In the genomic region with DNA sequence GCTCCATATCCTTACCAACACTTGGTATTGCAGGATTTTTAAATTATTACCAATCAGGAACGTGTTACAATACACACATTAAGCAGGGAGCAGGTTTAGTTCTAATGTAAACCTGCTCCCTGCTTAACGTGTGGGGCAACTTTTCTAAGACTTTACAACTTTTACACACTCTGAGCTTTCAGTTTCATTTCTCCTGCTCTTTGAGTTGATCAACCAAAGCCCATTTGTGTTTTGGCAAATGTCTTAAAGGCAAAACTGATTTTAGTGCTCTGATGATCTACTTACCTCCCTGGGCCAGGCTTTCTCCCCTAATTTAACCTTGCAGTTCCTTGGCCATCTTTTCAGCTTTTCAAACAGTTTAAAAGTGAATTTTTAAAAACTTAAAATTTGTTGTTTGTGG, we compare ENCODE assay signal across 11 cellular contexts.
DNase-seq lines count a peak whose midpoint lies in the region; ATAC-seq, FAIRE-seq and TF ChIP-seq lines count a peak whose summit lies in the region.
"Had no signal": no experiment of that assay in that cellular context is flagged by ENCODE, and none has a peak within 500 bp of the region (broad histone marks: within the 10 kb centered on the region; RNA-seq: fewer than 3 reads in every experiment).

No MANE protein-coding gene starts in this region.

- SMC1A ChIA-PET in GM12878 (lab: Charles Lee; ENCODE audit: uncharacterized antibody, unreplicated experiment), result interaction anchor here (0.7 to 2.0 kb wide), 7 partner anchors 9 to 241 kb away, joined by 3 to 10 read pairs (median 4); no protein-coding TSS in a partner anchor

- POLR2A ChIA-PET in GM12878 (lab: Charles Lee) (interaction anchor here (0.6 to 1.5 kb wide), 3 partner anchors 24 to 60 kb away, joined by 3 to 15 read pairs (median 4); no protein-coding TSS in a partner anchor), HEK293T (lab: Yijun Ruan, JAX) (no interaction called here)

- no peak for TF ChIP-seq RAD21 in GM12878 (IDR thresholded peaks at IDR 0.05; ENCODE audit: insufficient read depth, low read depth, low read length)

- peaks cover 0 to 2% of the 10 kb centered on the region in 2 experiments; a peak in 3 of 4 replicates for H3K36me3 ChIP-seq in GM12878 (ENCODE audit: control insufficient read depth in 2 of 2, insufficient read depth in 2 of 2, low read length in 1 of 2)

- H3K4me2 ChIP-seq in GM12878 (ENCODE audit: control insufficient read depth, insufficient read depth), result peak overlapping the region; percentile 45

- no peaks in the 10 kb centered on the region for H4K20me1 ChIP-seq in GM12878 (ENCODE audit: control insufficient read depth, insufficient read depth)

- ATAC-seq in GM18498 (IDR thresholded peaks at IDR 0.05; ENCODE audit: unreplicated experiment) (peak; percentile 83), HG03108 (IDR thresholded peaks at IDR 0.05; ENCODE audit: unreplicated experiment) (peak; percentile 83), GM12878 (peak; percentile 91)
- ATAC-seq: naive thymus-derived CD4-positive, alpha-beta T cell had no signal

- WGBS in GM12878 (ENCODE audit: insufficient coverage, insufficient replicate concordance, low lambda C conversion rate, missing lambda C conversion rate), result 11% methylated on average over 2 of the region's 2 CpGs

- peaks cover 6% of the 10 kb centered on the region; the same call in 1 of the 2 replicates for H3K4me1 ChIP-seq in GM12878 (ENCODE audit: control insufficient read depth, insufficient read depth, low read length)

- DNase-seq in GM20000 (ENCODE audit: low spot score), result peak; percentile 42
- DNase-seq in GM12878 (ENCODE audit: low read depth, low spot score), result peak; percentile 46
- DNase-seq in D341Med (ENCODE audit: low spot score), result no peak
- no peak for DNase-seq in HEK293T (ENCODE audit: extremely low spot score)
- DNase-seq in HCEC 1CT, result no peak
- no peak for DNase-seq in occipital lobe (lab: John Stamatoyannopoulos, UW)
- DNase-seq: caudate nucleus, NCI-H1930 had no signal

- no peaks in the 10 kb centered on the region for H3K9me3 ChIP-seq in GM12878 (replicated peaks; ENCODE audit: control insufficient read depth, insufficient read depth, low read length)

- H2AFZ ChIP-seq in GM12878 (ENCODE audit: control insufficient read depth, low read depth, low read length), result peak overlapping the region; percentile 6

- H3K27me3 ChIP-seq in GM12878 (replicated peaks in 1 of 2; ENCODE audit: control insufficient read depth in 2 of 2, insufficient read depth in 2 of 2, low read length in 1 of 2), result no peaks in the 10 kb centered on the region

- peak; percentile 68 for FAIRE-seq in GM12878 (lab: Jason Lieb, UNC)

- in situ Hi-C loops in GM12878 (cut with MboI), result no loop called here

- no peaks in the 10 kb centered on the region; the same call in none of the 2 replicates for H3K79me2 ChIP-seq in GM12878 (ENCODE audit: control insufficient read depth, insufficient read depth, low read length)

- BruUV-seq in GM12878 (replicated peaks; lab: Mats Ljungman, UMichigan), result no TSS peak

- peak overlapping the region; percentile 10; the same call in 1 of the 2 replicates for H3K9ac ChIP-seq in GM12878 (ENCODE audit: control insufficient read depth, insufficient read depth, low read length)

- CTCF ChIA-PET in GM12878 (lab: Yijun Ruan, JAX) (interaction anchor here (0.8 to 2.3 kb wide), 6 partner anchors 14 to 65 kb away, joined by 3 to 6 read pairs (median 3); no protein-coding TSS in a partner anchor), HEK293T (lab: Yijun Ruan, JAX) (no interaction called here)

- H3K27ac ChIP-seq in GM12878 (ENCODE audit: control insufficient read depth, insufficient read depth), result peak overlapping the region; percentile 74

- TF ChIP-seq CTCF in GM20000 (IDR thresholded peaks at IDR 0.05; ENCODE audit: extremely low read depth, missing control alignments), result no peak
- no peak for TF ChIP-seq CTCF in GM12878 (IDR thresholded peaks at IDR 0.05 in 2 of 3, conservative IDR thresholded peaks at IDR 0.05 in 1 of 3; ENCODE audit: control insufficient read depth in 2 of 3, extremely low read depth in 1 of 3, insufficient read depth in 1 of 3, low read depth in 3 of 3, low read length in 3 of 3)

- TF ChIP-seq EP300 in GM12878 (IDR thresholded peaks at IDR 0.05; ENCODE audit: borderline replicate concordance in 1 of 2, control insufficient read depth in 1 of 2, low read depth in 2 of 2, low read length in 2 of 2), result no peak

- no peak for TF ChIP-seq POLR2A in GM12878 (IDR thresholded peaks at IDR 0.05; ENCODE audit: low read depth, low read length)

- RAD21 ChIA-PET in GM12878 (lab: Charles Lee; ENCODE audit: unreplicated experiment), result interaction anchor here (0.8 to 1.3 kb wide), 3 partner anchors 26 to 66 kb away, joined by 3 to 4 read pairs (median 4); no protein-coding TSS in a partner anchor

- peak overlapping the region; percentile 56; the same call in 1 of the 2 replicates for H3K4me3 ChIP-seq in GM12878

- intact Hi-C loops in GM12878 (cut with micrococcal nuclease; ENCODE audit: unreplicated experiment), result loop anchor here (5.0 kb wide), 1 partner anchor 68 kb away; the partner anchor contains the start of gene ZBTB44

TF ChIP-seq in GM12878, 131 proteins besides CTCF, POLR2A, EP300 and RAD21 (continues in another document):
- TF ChIP-seq RBBP5 (conservative IDR thresholded peaks at IDR 0.05) (0 out of 2 replicates have a peak, but pooled peaks have one; percentile 49), DPF2 (IDR thresholded peaks at IDR 0.05) (no peak), MYC (IDR thresholded peaks at IDR 0.05; ENCODE audit: insufficient read depth, insufficient read length, insufficient replicate concordance, low read length, severe bottlenecking) (no peak), TAF1 (IDR thresholded peaks at IDR 0.05; ENCODE audit: borderline replicate concordance, low read depth, low read length) (no peak), ZNF24 (IDR thresholded peaks at IDR 0.05) (peak; percentile 63; the same call in 1 of the 2 replicates), LARP7 (IDR thresholded peaks at IDR 0.05) (no peak), POLR2AphosphoS5 (IDR thresholded peaks at IDR 0.05; ENCODE audit: low read length) (no peak)
- TF ChIP-seq, protein P1, sequence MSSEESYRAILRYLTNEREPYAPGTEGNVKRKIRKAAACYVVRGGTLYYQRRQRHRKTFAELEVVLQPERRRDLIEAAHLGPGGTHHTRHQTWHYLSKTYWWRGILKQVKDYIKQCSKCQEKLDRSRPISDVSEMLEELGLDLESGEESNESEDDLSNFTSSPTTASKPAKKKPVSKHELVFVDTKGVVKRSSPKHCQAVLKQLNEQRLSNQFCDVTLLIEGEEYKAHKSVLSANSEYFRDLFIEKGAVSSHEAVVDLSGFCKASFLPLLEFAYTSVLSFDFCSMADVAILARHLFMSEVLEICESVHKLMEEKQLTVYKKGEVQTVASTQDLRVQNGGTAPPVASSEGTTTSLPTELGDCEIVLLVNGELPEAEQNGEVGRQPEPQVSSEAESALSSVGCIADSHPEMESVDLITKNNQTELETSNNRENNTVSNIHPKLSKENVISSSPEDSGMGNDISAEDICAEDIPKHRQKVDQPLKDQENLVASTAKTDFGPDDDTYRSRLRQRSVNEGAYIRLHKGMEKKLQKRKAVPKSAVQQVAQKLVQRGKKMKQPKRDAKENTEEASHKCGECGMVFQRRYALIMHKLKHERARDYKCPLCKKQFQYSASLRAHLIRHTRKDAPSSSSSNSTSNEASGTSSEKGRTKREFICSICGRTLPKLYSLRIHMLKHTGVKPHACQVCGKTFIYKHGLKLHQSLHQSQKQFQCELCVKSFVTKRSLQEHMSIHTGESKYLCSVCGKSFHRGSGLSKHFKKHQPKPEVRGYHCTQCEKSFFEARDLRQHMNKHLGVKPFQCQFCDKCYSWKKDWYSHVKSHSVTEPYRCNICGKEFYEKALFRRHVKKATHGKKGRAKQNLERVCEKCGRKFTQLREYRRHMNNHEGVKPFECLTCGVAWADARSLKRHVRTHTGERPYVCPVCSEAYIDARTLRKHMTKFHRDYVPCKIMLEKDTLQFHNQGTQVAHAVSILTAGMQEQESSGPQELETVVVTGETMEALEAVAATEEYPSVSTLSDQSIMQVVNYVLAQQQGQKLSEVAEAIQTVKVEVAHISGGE (CRISPR knock-in tag; IDR thresholded peaks at IDR 0.05), result no peak

TF ChIP-seq in HEK293T, 16 proteins besides CTCF, POLR2A, EP300 and RAD21:
- TF ChIP-seq FOXA1 (IDR thresholded peaks at IDR 0.05), result no peak
- TF ChIP-seq TARDBP (IDR thresholded peaks at IDR 0.05), result no peak
- no peak for TF ChIP-seq SP1 (IDR thresholded peaks at IDR 0.05)
- TF ChIP-seq ELF4 (IDR thresholded peaks at IDR 0.05), result no peak
- TF ChIP-seq SUZ12 (IDR thresholded peaks at IDR 0.05), result no peak
- TF ChIP-seq NFRKB (IDR thresholded peaks at IDR 0.05), result no peak
- TF ChIP-seq BHLHE40 (IDR thresholded peaks at IDR 0.05; ENCODE audit: borderline replicate concordance), result no peak
- TF ChIP-seq FOXK2 (IDR thresholded peaks at IDR 0.05), result no peak
- no peak for TF ChIP-seq L3MBTL2 (conservative IDR thresholded peaks at IDR 0.05)
- TF ChIP-seq LEF1 (IDR thresholded peaks at IDR 0.05; ENCODE audit: borderline replicate concordance), result no peak
- no peak for TF ChIP-seq PKNOX1 (IDR thresholded peaks at IDR 0.05)
- TF ChIP-seq HDGF (IDR thresholded peaks at IDR 0.05; ENCODE audit: borderline replicate concordance), result no peak
- TF ChIP-seq ARNT (IDR thresholded peaks at IDR 0.05), result no peak
- no peak for TF ChIP-seq CTBP1 (IDR thresholded peaks at IDR 0.05; ENCODE audit: borderline replicate concordance)
- TF ChIP-seq FOXM1 (IDR thresholded peaks at IDR 0.05; ENCODE audit: borderline replicate concordance), result no peak
- TF ChIP-seq ZNF384 (IDR thresholded peaks at IDR 0.05), result no peak

Comparison
In these comparisons a context has a peak if more than half of its experiments do, and no peak if none do; other contexts are left out.
1. DNase-seq: peak in GM20000 (single experiment) and GM12878 (single experiment); none in D341Med (single experiment), HEK293T (single experiment), HCEC 1CT (single experiment) and occipital lobe (single experiment).
2. Peak in every context shown above with its lines, with median percentiles within 50 percentile points of each other: ATAC-seq.